1 cellular context compared by ENCODE assay signal in the genomic region with DNA sequence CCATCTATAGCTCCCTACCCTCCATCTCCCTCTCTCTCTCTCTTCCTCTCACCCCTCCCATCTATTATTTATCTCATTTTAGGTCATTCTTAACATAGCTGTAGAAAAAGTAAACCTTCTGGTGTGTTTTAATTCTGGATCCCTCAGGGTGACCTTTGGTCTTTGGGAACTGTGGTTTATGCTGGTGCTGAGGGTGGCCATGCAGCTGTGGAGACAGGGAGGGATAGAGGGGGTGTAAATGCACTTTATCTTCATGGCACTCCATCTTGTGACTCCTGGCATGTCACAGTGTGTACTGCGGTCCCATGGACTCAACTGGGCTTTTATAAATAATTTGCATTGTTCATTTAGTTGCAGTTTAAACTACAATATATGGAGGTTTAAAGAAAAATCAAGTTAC.
TF ChIP-seq lines count a peak whose summit lies in the region.

No MANE protein-coding gene starts in this region.

TF ChIP-seq in HepG2, 621 proteins besides CTCF, POLR2A, EP300 and RAD21:
- 0 out of 2 replicates have a peak, but pooled peaks have one; percentile 38 for TF ChIP-seq HNF4A (CRISPR knock-in tag; IDR thresholded peaks at IDR 0.05)
- TF ChIP-seq, protein P1, sequence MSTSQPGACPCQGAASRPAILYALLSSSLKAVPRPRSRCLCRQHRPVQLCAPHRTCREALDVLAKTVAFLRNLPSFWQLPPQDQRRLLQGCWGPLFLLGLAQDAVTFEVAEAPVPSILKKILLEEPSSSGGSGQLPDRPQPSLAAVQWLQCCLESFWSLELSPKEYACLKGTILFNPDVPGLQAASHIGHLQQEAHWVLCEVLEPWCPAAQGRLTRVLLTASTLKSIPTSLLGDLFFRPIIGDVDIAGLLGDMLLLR (CRISPR knock-in tag; IDR thresholded peaks at IDR 0.05) = no peak
